Comparison of ENCODE assay signal across 11 cellular contexts in genomic region chr7:151460474-151460855, GRCh38. TPM values are rescaled to one million over a fixed set of nuclear protein-coding genes. Genes with fewer than 3 reads are reported as not detected.
DNase-seq lines count a peak whose midpoint lies in the region; ATAC-seq and TF ChIP-seq lines count a peak whose summit lies in the region.
"Had no signal": no experiment of that assay in that cellular context is flagged by ENCODE, and none has a peak within 500 bp of the region (broad histone marks: within the 10 kb centered on the region; RNA-seq: fewer than 3 reads in every experiment).

No MANE protein-coding gene starts in this region.

- H3K9me3 ChIP-seq in adrenal gland (replicated peaks in 1 of 3) = no peaks in the 10 kb centered on the region
- H3K9me3 ChIP-seq in heart right ventricle = peaks cover 0 to 26% (median 8%) of the 10 kb centered on the region in 11 donors
- H3K9me3 ChIP-seq in parathyroid adenoma (ENCODE audit: control insufficient read depth, low read length) = no peaks in the 10 kb centered on the region

- H3K27me3 ChIP-seq in adrenal gland = no peaks in the 10 kb centered on the region
- H3K27me3 ChIP-seq in heart right ventricle = no peaks in the 10 kb centered on the region
- no peaks in the 10 kb centered on the region for H3K27me3 ChIP-seq in parathyroid adenoma (ENCODE audit: control insufficient read depth, insufficient read depth, low read length)
- H3K27me3 ChIP-seq: BLaER1 had no signal

- peak overlapping the region; percentile 73 for H2AFZ ChIP-seq in parathyroid adenoma

- peak overlapping the region; percentile 93 to 98 (median 95) for H3K27ac ChIP-seq in adrenal gland
- peak overlapping the region; percentile 85 to 93 (median 90) for H3K27ac ChIP-seq in heart right ventricle
- H3K27ac ChIP-seq in parathyroid adenoma = peak overlapping the region; percentile 78
- H3K27ac ChIP-seq: BLaER1 had no signal

- DNase-seq in AG10803 (ENCODE audit: low read depth) (peak; percentile 22), adrenal gland (peak in 6 of 7 donors; percentile 53 to 83 (median 74)), heart right ventricle (peak in 1 of 2 donors; percentile 48), NCI-H1417 treated with DMSO at 0.1 percent for 48 hours (lab: John Stamatoyannopoulos, UW) (no peak)
- no peak for DNase-seq in activated CD4-positive, CD25-positive, alpha-beta regulatory T cell treated with anti-CD3 and anti-CD28 coated beads, Interleukin-2, amount 50 U/mL, for 72 hours

- peaks cover 0 to 9% of the 10 kb centered on the region in 2 donors for H3K36me3 ChIP-seq in adrenal gland (replicated peaks in 1 of 2)
- peaks cover 0 to 21% (median 5%) of the 10 kb centered on the region in 9 donors for H3K36me3 ChIP-seq in heart right ventricle
- no peaks in the 10 kb centered on the region for H3K36me3 ChIP-seq in parathyroid adenoma (ENCODE audit: control insufficient read depth, insufficient read depth, low read length)

- TF ChIP-seq CTCF in AG10803 (conservative IDR thresholded peaks at IDR 0.05; ENCODE audit: low read length) (no peak), adrenal gland (IDR thresholded peaks at IDR 0.05) (no peak), heart right ventricle (IDR thresholded peaks at IDR 0.05) (no peak), parathyroid adenoma (IDR thresholded peaks at IDR 0.05) (no peak)

- peak overlapping the region; percentile 59 for H3K4me2 ChIP-seq in parathyroid adenoma (ENCODE audit: low read length)
- H3K4me2 ChIP-seq: BLaER1 had no signal

- H3K9ac ChIP-seq in parathyroid adenoma = no peak overlapping the region
- H3K9ac ChIP-seq: BLaER1 had no signal

- no peaks in the 10 kb centered on the region for H3K79me2 ChIP-seq in parathyroid adenoma

- H3K4me3 ChIP-seq in AG10803 (ENCODE audit: low read length) = peak overlapping the region; percentile 46
- H3K4me3 ChIP-seq in adrenal gland = no peak overlapping the region
- H3K4me3 ChIP-seq in heart right ventricle = peak overlapping the region in 6 of 10 donors; percentile 23 to 33 (median 29)
- no peak overlapping the region for H3K4me3 ChIP-seq in parathyroid adenoma (ENCODE audit: low read depth, low read length)
- H3K4me3 ChIP-seq: BLaER1 had no signal

- 25 to 43% (median 28%) methylated on average over 2 to 10 of the region's 10 CpGs for WGBS in adrenal gland, 4 donors
- 40 to 47% methylated on average over 10 of the region's 10 CpGs for WGBS in heart right ventricle, 2 donors

- ATAC-seq in heart right ventricle (peak; percentile 11 to 55 (median 36)), HG03521 (IDR thresholded peaks at IDR 0.05; ENCODE audit: unreplicated experiment) (no peak), GM21360 (IDR thresholded peaks at IDR 0.05; ENCODE audit: unreplicated experiment) (no peak)

- TF ChIP-seq POLR2A in adrenal gland (IDR thresholded peaks at IDR 0.05) = peak in 1 of 2 donors; percentile 15

- peaks cover 19 to 28% of the 10 kb centered on the region in 2 donors for H3K4me1 ChIP-seq in adrenal gland (replicated peaks in 1 of 2)
- H3K4me1 ChIP-seq in heart right ventricle = peaks cover 16 to 33% (median 24%) of the 10 kb centered on the region in 9 donors
- H3K4me1 ChIP-seq in parathyroid adenoma = peaks cover 14% of the 10 kb centered on the region

- intact Hi-C loops in adrenal gland (cut with DNase I) (loop anchor here (10.0 kb wide), 1 partner anchor 54 kb away; the partner anchor contains the start of gene RHEB (in 2 of the 2)), heart right ventricle (cut with DNase I) (loop anchor here in 7 of 10 donors (2.0 to 10.0 kb wide), 6 partner anchors 52 to 297 kb away; partner anchors contain the start of gene RHEB (in 5 of the 7))

RNA-seq across cellular contexts. Expression of gene CRYGN, which starts 20.5 kb away (rescaled TPM):
- total RNA-seq in adrenal gland (under 1 TPM in 3 of 8 donors, not detected in 5; 0.19 to 0.88 (median 0.41) TPM), heart right ventricle (under 1 TPM in 2 of 10 donors, not detected in 8; 0.15 to 0.72 TPM)
- polyA plus RNA-seq in adrenal gland (under 1 TPM in 2 of 3 donors, not detected in 1; 0.56 to 0.67 TPM), heart right ventricle (under 1 TPM; 0.07 to 0.29 TPM)
- total RNA-seq: SK-MEL-5 had no signal
- polyA plus RNA-seq: neural cell had no signal

RNA-seq across cellular contexts. Expression of gene WDR86, which starts 50.6 kb away (rescaled TPM):
- total RNA-seq in adrenal gland = 10 to 100 TPM in 2 of 8 donors, 1 to 10 TPM in 6; 1.4 to 16.7 (median 5.1) TPM
- polyA plus RNA-seq in adrenal gland = 1 to 10 TPM in 2 of 3 donors, not detected in 1; 5.5 to 7.5 TPM
- total RNA-seq in heart right ventricle = under 1 TPM in 7 of 10 donors, not detected in 3; 0.15 to 0.52 (median 0.33) TPM
- under 1 TPM; 0.17 to 0.22 TPM for polyA plus RNA-seq in heart right ventricle
- total RNA-seq: SK-MEL-5 had no signal

RNA-seq across cellular contexts. Expression of gene RHEB, which starts 59.2 kb away (rescaled TPM):
- 100 to 1,000 TPM in 6 of 8 donors, 10 to 100 TPM in 2; 83.8 to 177 (median 136) TPM for total RNA-seq in adrenal gland
- polyA plus RNA-seq in adrenal gland = 100 to 1,000 TPM in 2 of 3 donors, 10 to 100 TPM in 1; 66.3 to 309 (median 105) TPM
- total RNA-seq in heart right ventricle = 100 to 1,000 TPM in 8 of 10 donors, 10 to 100 TPM in 2; 87.0 to 166 (median 104) TPM
- 100 to 1,000 TPM in 1 of 2 donors, 10 to 100 TPM in 1; 56.0 to 174 TPM for polyA plus RNA-seq in heart right ventricle

Comparison
In these comparisons a context has a peak if more than half of its experiments do, and no peak if none do; other contexts are left out.
1. DNase-seq: peak in AG10803 (single experiment) and adrenal gland (6 of 7); none in NCI-H1417 treated with DMSO at 0.1 percent for 48 hours (single experiment) and activated CD4-positive, CD25-positive, alpha-beta regulatory T cell treated with anti-CD3 and anti-CD28 coated beads, Interleukin-2, amount 50 U/mL, for 72 hours (single experiment).
2. H3K4me3 ChIP-seq: peak in AG10803 (single experiment) and heart right ventricle (6 of 10); none in adrenal gland (0 of 4) and parathyroid adenoma (single experiment).
3. ATAC-seq: peak in heart right ventricle (8 of 8); none in HG03521 (single experiment) and GM21360 (single experiment).
4. Peak in every context shown above with its lines, with median percentiles within 50 percentile points of each other: H3K27ac ChIP-seq.